In genomic region chr6:52534966-52535390, GRCh38 we compare ENCODE assay signal across 10 cellular contexts. TPM values are rescaled to one million over a fixed set of nuclear protein-coding genes. Genes with fewer than 3 reads are reported as not detected.
DNase-seq lines count a peak whose midpoint lies in the region; ATAC-seq and TF ChIP-seq lines count a peak whose summit lies in the region.
"Had no signal": no experiment of that assay in that cellular context is flagged by ENCODE, and none has a peak within 500 bp of the region (broad histone marks: within the 10 kb centered on the region; RNA-seq: fewer than 3 reads in every experiment).

No MANE protein-coding gene starts in this region.

- CTCF ChIA-PET in activated CD8-positive, alpha-beta memory T cell treated with anti-CD3 and anti-CD28 coated beads, Interleukin-2, amount 10 ng/mL, durations not matched to agents 7 days and 5 days (lab: Charles Lee): interaction anchor here (1.1 to 4.7 kb wide), 8 partner anchors 34 to 173 kb away, joined by 3 to 26 read pairs (median 4); partner anchors contain the start of genes PAQR8 and TRAM2
- CTCF ChIA-PET in activated CD4-positive, alpha-beta memory T cell treated with anti-CD3 and anti-CD28 coated beads, Interleukin-2, amount 10 ng/mL, durations not matched to agents 7 days and 5 days (lab: Charles Lee): interaction anchor here (0.6 to 1.1 kb wide), 3 partner anchors 40 to 127 kb away, joined by 3 to 4 read pairs (median 3); no protein-coding TSS in a partner anchor

- H3K4me1 Mint-ChIP-seq in activated CD8-positive, alpha-beta memory T cell treated with anti-CD3 and anti-CD28 coated beads, Interleukin-2, amount 10 ng/mL, durations not matched to agents 7 days and 5 days: peaks cover 49% of the 10 kb centered on the region
- H3K4me1 Mint-ChIP-seq in activated CD4-positive, alpha-beta memory T cell treated with anti-CD3 and anti-CD28 coated beads, Interleukin-2, amount 10 ng/mL, durations not matched to agents 7 days and 5 days: peaks cover 43% of the 10 kb centered on the region
- peaks cover 34% of the 10 kb centered on the region for H3K4me1 Mint-ChIP-seq in endothelial cell (ENCODE audit: unreplicated experiment)

- peak; percentile 81 for ATAC-seq in activated CD8-positive, alpha-beta memory T cell treated with anti-CD3 and anti-CD28 coated beads, Interleukin-2, amount 10 ng/mL, durations not matched to agents 7 days and 5 days
- ATAC-seq in HG02885 (IDR thresholded peaks at IDR 0.05; ENCODE audit: poor library complexity, unreplicated experiment) (peak; percentile 51), HG03432 (IDR thresholded peaks at IDR 0.05; ENCODE audit: unreplicated experiment) (no peak)

- H3K27ac Mint-ChIP-seq in activated CD8-positive, alpha-beta memory T cell treated with anti-CD3 and anti-CD28 coated beads, Interleukin-2, amount 10 ng/mL, durations not matched to agents 7 days and 5 days: peak overlapping the region; percentile 83
- H3K27ac Mint-ChIP-seq in activated CD4-positive, alpha-beta memory T cell treated with anti-CD3 and anti-CD28 coated beads, Interleukin-2, amount 10 ng/mL, durations not matched to agents 7 days and 5 days: peak overlapping the region; percentile 60
- no peak overlapping the region for H3K27ac Mint-ChIP-seq in endothelial cell (ENCODE audit: unreplicated experiment)

- DNase-seq in activated CD8-positive, alpha-beta memory T cell treated with anti-CD3 and anti-CD28 coated beads, Interleukin-2, amount 10 ng/mL, durations not matched to agents 7 days and 5 days: peak; percentile 91
- no peak for DNase-seq in activated CD8-positive, alpha-beta memory T cell treated with anti-CD3 and anti-CD28 coated beads for 24 hours
- peak; percentile 55 for DNase-seq in activated CD4-positive, alpha-beta memory T cell treated with anti-CD3 and anti-CD28 coated beads, Interleukin-2, amount 10 ng/mL, durations not matched to agents 7 days and 5 days
- peak; percentile 63 for DNase-seq in stimulated activated CD8-positive, alpha-beta memory T cell treated with anti-CD3 and anti-CD28 coated beads, Interleukin-4, amount 100 ng/mL, for 48 hours
- no peak for DNase-seq in endothelial cell (ENCODE audit: low spot score)
- no peak for DNase-seq in NCI-H69 (lab: John Stamatoyannopoulos, UW)
- DNase-seq: kidney, MG63 had no signal

- H3K4me3 Mint-ChIP-seq in activated CD8-positive, alpha-beta memory T cell treated with anti-CD3 and anti-CD28 coated beads, Interleukin-2, amount 10 ng/mL, durations not matched to agents 7 days and 5 days: no peak overlapping the region
- H3K4me3 Mint-ChIP-seq in activated CD4-positive, alpha-beta memory T cell treated with anti-CD3 and anti-CD28 coated beads, Interleukin-2, amount 10 ng/mL, durations not matched to agents 7 days and 5 days: no peak overlapping the region
- no peak overlapping the region for H3K4me3 Mint-ChIP-seq in endothelial cell (ENCODE audit: unreplicated experiment)

- H3K9me3 Mint-ChIP-seq in activated CD8-positive, alpha-beta memory T cell treated with anti-CD3 and anti-CD28 coated beads, Interleukin-2, amount 10 ng/mL, durations not matched to agents 7 days and 5 days (ENCODE audit: low read depth): no peaks in the 10 kb centered on the region
- H3K9me3 Mint-ChIP-seq in activated CD4-positive, alpha-beta memory T cell treated with anti-CD3 and anti-CD28 coated beads, Interleukin-2, amount 10 ng/mL, durations not matched to agents 7 days and 5 days: no peaks in the 10 kb centered on the region
- H3K9me3 Mint-ChIP-seq in endothelial cell (ENCODE audit: unreplicated experiment): no peaks in the 10 kb centered on the region

- H3K27me3 Mint-ChIP-seq in activated CD8-positive, alpha-beta memory T cell treated with anti-CD3 and anti-CD28 coated beads, Interleukin-2, amount 10 ng/mL, durations not matched to agents 7 days and 5 days: peaks cover 6% of the 10 kb centered on the region
- H3K27me3 Mint-ChIP-seq in activated CD4-positive, alpha-beta memory T cell treated with anti-CD3 and anti-CD28 coated beads, Interleukin-2, amount 10 ng/mL, durations not matched to agents 7 days and 5 days: no peaks in the 10 kb centered on the region
- peaks cover 3% of the 10 kb centered on the region for H3K27me3 Mint-ChIP-seq in endothelial cell (ENCODE audit: unreplicated experiment)

- no peak for TF ChIP-seq CTCF in endothelial cell (IDR thresholded peaks at IDR 0.05; ENCODE audit: unreplicated experiment)

- POLR2A ChIA-PET in activated CD4-positive, alpha-beta memory T cell treated with anti-CD3 and anti-CD28 coated beads, Interleukin-2, amount 10 ng/mL, durations not matched to agents 7 days and 5 days (lab: Charles Lee): interaction anchor here (1.7 kb wide), 1 partner anchor 40 kb away, joined by 5 read pairs; no protein-coding TSS in a partner anchor

- peaks cover 1% of the 10 kb centered on the region for H3K36me3 Mint-ChIP-seq in activated CD8-positive, alpha-beta memory T cell treated with anti-CD3 and anti-CD28 coated beads, Interleukin-2, amount 10 ng/mL, durations not matched to agents 7 days and 5 days
- peaks cover 3% of the 10 kb centered on the region for H3K36me3 Mint-ChIP-seq in activated CD4-positive, alpha-beta memory T cell treated with anti-CD3 and anti-CD28 coated beads, Interleukin-2, amount 10 ng/mL, durations not matched to agents 7 days and 5 days (ENCODE audit: low read depth)
- H3K36me3 Mint-ChIP-seq in endothelial cell (ENCODE audit: low read depth, unreplicated experiment): peaks cover 5% of the 10 kb centered on the region

RNA-seq across cellular contexts. Expression of gene TRAM2, which starts 41.9 kb away (rescaled TPM):
- 1 to 10 TPM; 1.7 to 2.8 TPM for total RNA-seq in activated CD8-positive, alpha-beta memory T cell treated with anti-CD3 and anti-CD28 coated beads, Interleukin-2, amount 10 ng/mL, durations not matched to agents 7 days and 5 days
- total RNA-seq in activated CD4-positive, alpha-beta memory T cell treated with anti-CD3 and anti-CD28 coated beads, Interleukin-2, amount 10 ng/mL, durations not matched to agents 7 days and 5 days: 1 to 10 TPM; 5.7 to 6.5 TPM
- total RNA-seq in endothelial cell (ENCODE audit: unreplicated experiment): 29.4 TPM

Comparison
In these comparisons a context has a peak if more than half of its experiments do, and no peak if none do; other contexts are left out.
1. DNase-seq: peak in activated CD8-positive, alpha-beta memory T cell treated with anti-CD3 and anti-CD28 coated beads, Interleukin-2, amount 10 ng/mL, durations not matched to agents 7 days and 5 days (single experiment), activated CD4-positive, alpha-beta memory T cell treated with anti-CD3 and anti-CD28 coated beads, Interleukin-2, amount 10 ng/mL, durations not matched to agents 7 days and 5 days (single experiment) and stimulated activated CD8-positive, alpha-beta memory T cell treated with anti-CD3 and anti-CD28 coated beads, Interleukin-4, amount 100 ng/mL, for 48 hours (single experiment); none in activated CD8-positive, alpha-beta memory T cell treated with anti-CD3 and anti-CD28 coated beads for 24 hours (single experiment), endothelial cell (single experiment) and NCI-H69 (single experiment).